In genomic region chr12:48002179-48002601, GRCh38 we compare ENCODE assay signal across 8 cellular contexts. TPM values are rescaled to one million over a fixed set of nuclear protein-coding genes. Genes with fewer than 3 reads are reported as not detected.
A peak's percentile ranks its signal among the peaks of the same experiment; 100 is the strongest.
DNase-seq lines count a peak whose midpoint lies in the region; ATAC-seq and TF ChIP-seq lines count a peak whose summit lies in the region.

No MANE protein-coding gene starts in this region.

- intact Hi-C loops in CD4-positive, alpha-beta memory T cell (cut with micrococcal nuclease): no loop called here
- intact Hi-C loops in ovary (cut with DNase I) (no loop called here), left lung (cut with DNase I) (no loop called here)

- H3K27ac ChIP-seq in CD4-positive, alpha-beta memory T cell (ENCODE audit: low read depth, low read length): no peak overlapping the region
- no peak overlapping the region for H3K27ac ChIP-seq in effector memory CD4-positive, alpha-beta T cell (ENCODE audit: insufficient read depth, low read length, poor library complexity, severe bottlenecking)
- H3K27ac ChIP-seq in ovary (no peak overlapping the region), left lung (no peak overlapping the region)

- TF ChIP-seq CTCF in ovary (IDR thresholded peaks at IDR 0.05) (no peak), left lung (IDR thresholded peaks at IDR 0.05) (no peak)

- DNase-seq in CD4-positive, alpha-beta memory T cell: no peak
- peak; percentile 34 for DNase-seq in NCI-H1105 treated with DMSO at 0.1 percent for 48 hours (lab: John Stamatoyannopoulos, UW)
- no peak for DNase-seq in effector memory CD4-positive, alpha-beta T cell
- peak in 1 of 5 donors; percentile 34 for DNase-seq in ovary
- no peak for DNase-seq in T-helper 9 cell
- no peak for DNase-seq in NK-92 (lab: John Stamatoyannopoulos, UW; ENCODE audit: unreplicated experiment)
- no peak for DNase-seq in left lung

- H3K27me3 Mint-ChIP-seq in CD4-positive, alpha-beta memory T cell: peaks cover 62 to 72% of the 10 kb centered on the region in 2 donors

- POLR2A ChIA-PET in CD4-positive, alpha-beta memory T cell (lab: Charles Lee; ENCODE audit: partially characterized antibody): interaction anchor here (1.1 kb wide), 1 partner anchor 98 kb away, joined by 3 read pairs; no protein-coding TSS in a partner anchor

- WGBS in ovary, 3 donors: 1 to 3% (median 3%) methylated on average over 20 of the region's 20 CpGs

- H3K9me3 ChIP-seq in CD4-positive, alpha-beta memory T cell (ENCODE audit: control insufficient read depth in 1 of 2, low read length in 2 of 2): no peaks in the 10 kb centered on the region
- no peaks in the 10 kb centered on the region for H3K9me3 ChIP-seq in effector memory CD4-positive, alpha-beta T cell (ENCODE audit: control insufficient read depth, low read length)
- H3K9me3 ChIP-seq in ovary (no peaks in the 10 kb centered on the region), left lung (no peaks in the 10 kb centered on the region)

- peaks cover 0 to 2% (median 0%) of the 10 kb centered on the region in 8 donors for H3K9me3 Mint-ChIP-seq in CD4-positive, alpha-beta memory T cell

- TF ChIP-seq POLR2A in ovary (IDR thresholded peaks at IDR 0.05): no peak

- H3K4me3 Mint-ChIP-seq in CD4-positive, alpha-beta memory T cell: peak overlapping the region; percentile 68 to 88 (median 86)

- TF ChIP-seq EP300 in ovary (IDR thresholded peaks at IDR 0.05): no peak

- CTCF ChIA-PET in CD4-positive, alpha-beta memory T cell (lab: Charles Lee; ENCODE audit: partially characterized antibody): interaction anchor here (1.0 kb wide), 1 partner anchor 98 kb away, joined by 3 read pairs; the partner anchor contains the start of gene VDR

- H3K27me3 ChIP-seq in CD4-positive, alpha-beta memory T cell (ENCODE audit: insufficient read depth, low read length): peaks cover 64% of the 10 kb centered on the region
- peaks cover 65% of the 10 kb centered on the region for H3K27me3 ChIP-seq in effector memory CD4-positive, alpha-beta T cell (replicated peaks; ENCODE audit: control insufficient read depth, insufficient read depth, low read length, poor library complexity, severe bottlenecking)
- peaks cover 3% of the 10 kb centered on the region for H3K27me3 ChIP-seq in ovary
- peaks cover 73 to 100% of the 10 kb centered on the region in 2 donors for H3K27me3 ChIP-seq in left lung

- no peaks in the 10 kb centered on the region for H3K36me3 ChIP-seq in CD4-positive, alpha-beta memory T cell (ENCODE audit: insufficient read depth, low read length)
- H3K36me3 ChIP-seq in effector memory CD4-positive, alpha-beta T cell (ENCODE audit: control insufficient read depth, insufficient read depth, low read length): no peaks in the 10 kb centered on the region
- no peaks in the 10 kb centered on the region for H3K36me3 ChIP-seq in ovary
- no peaks in the 10 kb centered on the region for H3K36me3 ChIP-seq in left lung

- ATAC-seq in GM19023 (IDR thresholded peaks at IDR 0.05; ENCODE audit: unreplicated experiment): no peak
- ATAC-seq in left lung: no peak

- peaks cover 44% of the 10 kb centered on the region for H3K4me1 ChIP-seq in CD4-positive, alpha-beta memory T cell (ENCODE audit: insufficient read depth, low read length)
- H3K4me1 ChIP-seq in effector memory CD4-positive, alpha-beta T cell (ENCODE audit: control insufficient read depth, insufficient read depth, low read length, poor library complexity, severe bottlenecking): peaks cover 45% of the 10 kb centered on the region
- H3K4me1 ChIP-seq in ovary (ENCODE audit: insufficient read depth): peaks cover 13% of the 10 kb centered on the region
- H3K4me1 ChIP-seq in left lung: peaks cover 26 to 45% of the 10 kb centered on the region in 2 donors

- H3K27ac Mint-ChIP-seq in CD4-positive, alpha-beta memory T cell: no peak overlapping the region

- H3K36me3 Mint-ChIP-seq in CD4-positive, alpha-beta memory T cell: no peaks in the 10 kb centered on the region

- H3K4me1 Mint-ChIP-seq in CD4-positive, alpha-beta memory T cell: peaks cover 25 to 44% (median 35%) of the 10 kb centered on the region in 4 donors

- peak overlapping the region; percentile 29 to 34 for H3K4me3 ChIP-seq in CD4-positive, alpha-beta memory T cell (ENCODE audit: low read length in 2 of 2)
- H3K4me3 ChIP-seq in effector memory CD4-positive, alpha-beta T cell (ENCODE audit: insufficient read depth, low read depth, low read length, poor library complexity, severe bottlenecking): peak overlapping the region; percentile 56
- peak overlapping the region; percentile 39 for H3K4me3 ChIP-seq in ovary
- H3K4me3 ChIP-seq in left lung: peak overlapping the region in 1 of 2 donors; percentile 27

RNA-seq across cellular contexts. Expression of gene COL2A1, which starts 2.1 kb away (rescaled TPM):
- total RNA-seq in CD4-positive, alpha-beta memory T cell: not detected
- not detected for polyA plus RNA-seq in CD4-positive, alpha-beta memory T cell
- total RNA-seq in ovary: 1 to 10 TPM in 5 of 7 donors, under 1 TPM in 1, not detected in 1; 0.72 to 1.5 (median 1.1) TPM
- polyA plus RNA-seq in ovary: under 1 TPM; 0.05 to 0.30 TPM
- total RNA-seq in left lung: under 1 TPM in 1 of 2 donors, not detected in 1; 0.06 TPM

RNA-seq across cellular contexts. Expression of gene TMEM106C, which starts 38.8 kb away (rescaled TPM):
- 10 to 100 TPM; 42.5 to 42.7 TPM for total RNA-seq in CD4-positive, alpha-beta memory T cell
- 10 to 100 TPM; 46.6 to 77.4 TPM for polyA plus RNA-seq in CD4-positive, alpha-beta memory T cell
- total RNA-seq in ovary (10 to 100 TPM; 31.1 to 87.5 (median 55.0) TPM), left lung (10 to 100 TPM; 43.1 to 66.8 TPM)
- 100 to 1,000 TPM in 1 of 2 donors, 10 to 100 TPM in 1; 52.0 to 110 TPM for polyA plus RNA-seq in ovary
